Comparison of ENCODE assay signal across 8 cellular contexts in the genomic region with DNA sequence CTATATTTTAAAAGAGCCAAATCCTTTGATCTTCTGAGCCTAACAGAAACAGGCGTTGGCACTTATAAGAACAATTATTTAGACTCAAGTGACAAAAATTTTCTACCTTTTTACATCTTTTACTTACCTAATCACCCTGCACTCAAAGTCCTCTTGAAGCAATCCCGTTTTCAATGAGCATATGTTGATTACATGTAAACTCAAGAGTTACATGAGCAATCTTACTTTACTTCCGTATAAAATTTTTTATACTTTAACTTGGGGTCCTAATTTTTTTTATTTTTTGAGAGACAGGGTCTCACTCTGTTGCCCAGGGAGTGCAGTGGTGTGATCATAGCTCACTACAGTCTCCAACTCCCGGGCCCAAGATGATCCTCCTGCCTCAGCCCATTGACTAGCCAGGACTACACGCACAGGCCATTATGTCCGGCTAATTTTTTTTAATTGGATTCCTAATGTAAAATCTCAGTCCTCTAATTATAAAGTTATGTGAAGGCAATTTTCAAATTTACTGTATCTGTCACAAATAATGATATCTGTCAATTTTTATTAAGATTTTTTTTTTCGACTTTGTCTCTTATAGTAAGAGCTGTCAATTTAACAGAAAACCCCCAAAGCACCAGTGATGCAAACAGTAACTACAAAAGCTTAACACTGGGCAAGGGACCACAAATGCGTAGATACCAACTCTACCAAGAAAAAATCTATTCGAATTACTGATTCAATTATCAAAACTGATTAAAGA. TPM values are rescaled to one million over a fixed set of nuclear protein-coding genes. Genes with fewer than 3 reads are reported as not detected.
DNase-seq lines count a peak whose midpoint lies in the region; ATAC-seq and TF ChIP-seq lines count a peak whose summit lies in the region.

No MANE protein-coding gene starts in this region.

- peaks cover 7% of the 10 kb centered on the region for H3K36me3 ChIP-seq in H7 (replicated peaks; ENCODE audit: control insufficient read depth, insufficient read depth, low read length)
- peaks cover 33% of the 10 kb centered on the region for H3K36me3 ChIP-seq in skeletal muscle satellite cell (ENCODE audit: insufficient read depth, low read length)

- H3K27me3 Mint-ChIP-seq in T-cell, result peaks cover 0 to 5% of the 10 kb centered on the region in 2 donors

- H3K4me2 ChIP-seq in skeletal muscle satellite cell (ENCODE audit: low read length), result peak overlapping the region; percentile 88

- no peaks in the 10 kb centered on the region for H3K27me3 ChIP-seq in H7 (ENCODE audit: control insufficient read depth, insufficient read depth, low read length)
- H3K27me3 ChIP-seq in skeletal muscle satellite cell (ENCODE audit: control insufficient read depth, insufficient read depth, low read length), result no peaks in the 10 kb centered on the region

- no peaks in the 10 kb centered on the region for H3K9me3 ChIP-seq in skeletal muscle satellite cell (replicated peaks; ENCODE audit: low read length)

- peaks cover 70 to 79% (median 71%) of the 10 kb centered on the region in 3 donors for H3K4me1 Mint-ChIP-seq in T-cell

- H3K4me3 Mint-ChIP-seq in T-cell, result peak overlapping the region; percentile 95 to 97 (median 96)

- peaks cover 54% of the 10 kb centered on the region for H3K4me1 ChIP-seq in skeletal muscle satellite cell (ENCODE audit: control insufficient read depth, insufficient read depth, low read length)

- H3K27ac Mint-ChIP-seq in T-cell, result peak overlapping the region; percentile 93 to 96

- H3K9ac ChIP-seq in skeletal muscle satellite cell (ENCODE audit: low read depth, low read length), result peak overlapping the region; percentile 100

- ATAC-seq in T-cell (replicated peaks in 1 of 4) (no peak), GM21786 (IDR thresholded peaks at IDR 0.05; ENCODE audit: unreplicated experiment) (no peak)

- H3K4me3 ChIP-seq in H7 (ENCODE audit: insufficient read depth, low read depth, low read length), result peak overlapping the region; percentile 99; the same call in 1 of the 2 replicates
- peak overlapping the region; percentile 96 for H3K4me3 ChIP-seq in fibroblast of the aortic adventitia (ENCODE audit: low read depth, low read length)
- peak overlapping the region; percentile 100 for H3K4me3 ChIP-seq in skeletal muscle satellite cell (ENCODE audit: low read length)

- CTCF ChIA-PET in T-cell (lab: Charles Lee) (interaction anchor here in 1 of 2 donors (0.6 to 0.8 kb wide), 2 partner anchors 26 to 1395 kb away, joined by 3 to 4 read pairs; no protein-coding TSS in a partner anchor), HEK293T (lab: Yijun Ruan, JAX) (interaction anchor here (0.6 kb wide), 1 partner anchor 91 kb away, joined by 3 read pairs; no protein-coding TSS in a partner anchor)

- peaks cover 15% of the 10 kb centered on the region for H3K36me3 Mint-ChIP-seq in T-cell

- no peak for TF ChIP-seq CTCF in fibroblast of the aortic adventitia (IDR thresholded peaks at IDR 0.05; ENCODE audit: insufficient read depth, low read length)

- H3K9me3 Mint-ChIP-seq in T-cell, result no peaks in the 10 kb centered on the region

- DNase-seq in H7 (no peak), T-cell (peak in 2 of 34 experiments; percentile 9 to 13), fibroblast of the aortic adventitia (ENCODE audit: low read depth) (no peak), DMS153 (lab: John Stamatoyannopoulos, UW) (no peak), foreskin melanocyte (no peak), HEK293T (ENCODE audit: extremely low spot score) (no peak)

- POLR2A ChIA-PET in T-cell (lab: Charles Lee) (interaction anchor here in 1 of 2 donors (0.6 to 0.7 kb wide), 2 partner anchors 12 to 608 kb away, joined by 3 to 6 read pairs; no protein-coding TSS in a partner anchor), HEK293T (lab: Yijun Ruan, JAX) (interaction anchor here (0.5 to 1.2 kb wide), 2 partner anchors 16 to 139 kb away, joined by 3 read pairs; no protein-coding TSS in a partner anchor)

TF ChIP-seq in HEK293T, 16 proteins besides CTCF, POLR2A, EP300 and RAD21:
- no peak for TF ChIP-seq BHLHE40 (IDR thresholded peaks at IDR 0.05; ENCODE audit: borderline replicate concordance)
- TF ChIP-seq TARDBP (IDR thresholded peaks at IDR 0.05), result no peak
- TF ChIP-seq SP1 (IDR thresholded peaks at IDR 0.05), result no peak
- no peak for TF ChIP-seq ELF4 (IDR thresholded peaks at IDR 0.05)
- TF ChIP-seq SUZ12 (IDR thresholded peaks at IDR 0.05), result no peak
- TF ChIP-seq ZNF384 (IDR thresholded peaks at IDR 0.05), result no peak
- no peak for TF ChIP-seq FOXM1 (IDR thresholded peaks at IDR 0.05; ENCODE audit: borderline replicate concordance)
- TF ChIP-seq FOXK2 (IDR thresholded peaks at IDR 0.05), result no peak
- TF ChIP-seq, protein P1, sequence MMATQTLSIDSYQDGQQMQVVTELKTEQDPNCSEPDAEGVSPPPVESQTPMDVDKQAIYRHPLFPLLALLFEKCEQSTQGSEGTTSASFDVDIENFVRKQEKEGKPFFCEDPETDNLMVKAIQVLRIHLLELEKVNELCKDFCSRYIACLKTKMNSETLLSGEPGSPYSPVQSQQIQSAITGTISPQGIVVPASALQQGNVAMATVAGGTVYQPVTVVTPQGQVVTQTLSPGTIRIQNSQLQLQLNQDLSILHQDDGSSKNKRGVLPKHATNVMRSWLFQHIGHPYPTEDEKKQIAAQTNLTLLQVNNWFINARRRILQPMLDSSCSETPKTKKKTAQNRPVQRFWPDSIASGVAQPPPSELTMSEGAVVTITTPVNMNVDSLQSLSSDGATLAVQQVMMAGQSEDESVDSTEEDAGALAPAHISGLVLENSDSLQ (IDR thresholded peaks at IDR 0.05), result no peak
- TF ChIP-seq ARNT (IDR thresholded peaks at IDR 0.05), result no peak
- TF ChIP-seq L3MBTL2 (conservative IDR thresholded peaks at IDR 0.05), result no peak
- no peak for TF ChIP-seq FOXA1 (IDR thresholded peaks at IDR 0.05)
- TF ChIP-seq LEF1 (IDR thresholded peaks at IDR 0.05; ENCODE audit: borderline replicate concordance), result no peak
- no peak for TF ChIP-seq NFRKB (IDR thresholded peaks at IDR 0.05)
- TF ChIP-seq CTBP1 (IDR thresholded peaks at IDR 0.05; ENCODE audit: borderline replicate concordance), result no peak
- TF ChIP-seq HDGF (IDR thresholded peaks at IDR 0.05; ENCODE audit: borderline replicate concordance), result no peak

RNA-seq across cellular contexts. Expression of a gene that starts 2.2 kb away (rescaled TPM):
- 493 and 546 TPM in 2 replicates for total RNA-seq in H7 (2014; rRNA removed; shearing (Covaris generic))
- total RNA-seq in T-cell (100 to 1,000 TPM; 196 to 219 (median 209) TPM), fibroblast of the aortic adventitia (ENCODE audit: low replicate concordance) (511 and 806 TPM in 2 replicates)
- 520 and 573 TPM in 2 replicates for total RNA-seq in skeletal muscle satellite cell (2012; rRNA removed)

RNA-seq across cellular contexts. Expression of a gene that starts 19.1 kb away (rescaled TPM):
- not detected in 2 replicates for total RNA-seq in H7 (2014; rRNA removed; shearing (Covaris generic))
- total RNA-seq in T-cell (under 1 TPM in 2 of 5 donors, not detected in 3; 0.50 to 0.79 TPM), fibroblast of the aortic adventitia (ENCODE audit: low replicate concordance) (0.09 TPM in 1 of 2 replicates, not detected in the other)
- 0.25 TPM in 1 of 2 replicates, not detected in the other for total RNA-seq in skeletal muscle satellite cell (2012; rRNA removed)
